1 cellular context compared by ENCODE assay signal in the genomic region with DNA sequence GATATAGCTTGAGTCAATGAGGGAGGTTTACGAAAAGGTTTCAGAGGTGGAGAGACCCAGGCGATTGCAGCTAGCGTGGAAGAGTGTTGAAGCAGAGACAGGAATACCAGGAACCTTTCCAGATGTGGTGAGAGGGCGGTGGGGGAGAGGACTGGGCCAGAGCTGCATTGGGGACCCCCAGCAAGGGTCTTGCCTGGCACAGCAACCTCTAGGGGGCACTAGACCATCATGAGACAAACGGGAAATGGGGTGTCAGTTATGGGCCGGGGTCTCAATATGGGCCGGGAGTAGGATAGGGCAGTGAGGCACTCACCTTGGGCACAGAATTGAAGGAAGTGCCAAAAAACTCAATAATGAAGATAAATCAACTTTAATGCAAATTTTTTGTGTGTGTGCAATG.
TF ChIP-seq lines count a peak whose summit lies in the region.

No MANE protein-coding gene starts in this region.

TF ChIP-seq in GM12878, 131 proteins besides CTCF, POLR2A, EP300 and RAD21:
- TF ChIP-seq FOXM1 (IDR thresholded peaks at IDR 0.05; ENCODE audit: low read depth, low read length), result no peak
- no peak for TF ChIP-seq RAD51 (IDR thresholded peaks at IDR 0.05)
- no peak for TF ChIP-seq FOXK2 (IDR thresholded peaks at IDR 0.05)
TF ChIP-seq in GM12878: peak in this region for 0.
